ENCODE assay signal across 19 cellular contexts in genomic region chr22:44847380-44847779, GRCh38.
DNase-seq lines count a peak whose midpoint lies in the region; FAIRE-seq and TF ChIP-seq lines count a peak whose summit lies in the region.
"Had no signal": no experiment of that assay in that cellular context is flagged by ENCODE, and none has a peak within 500 bp of the region (broad histone marks: within the 10 kb centered on the region; RNA-seq: fewer than 3 reads in every experiment).

No MANE protein-coding gene starts in this region.

- H3K4me3 Mint-ChIP-seq in activated naive CD4-positive, alpha-beta T cell treated with anti-CD3 and anti-CD28 coated beads, Interleukin-2, amount 10 ng/mL, durations not matched to agents 7 days and 5 days = no peak overlapping the region
- H3K4me3 Mint-ChIP-seq: CD4-positive, alpha-beta T cell; GM23338; HFFc6 had no signal

- H3K9ac ChIP-seq in kidney (ENCODE audit: low read length in 2 of 2) = no peak overlapping the region

- H3K9me3 ChIP-seq in HEK293 (ENCODE audit: control insufficient read depth, insufficient read depth, low read depth, low read length) (no peaks in the 10 kb centered on the region), kidney (ENCODE audit: control insufficient read depth in 1 of 2, low read length in 2 of 2) (no peaks in the 10 kb centered on the region), osteoblast (ENCODE audit: low read depth, low read length) (no peaks in the 10 kb centered on the region)
- H3K9me3 ChIP-seq: Caco-2 had no signal

- no peak for FAIRE-seq in kidney (lab: Jason Lieb, UNC)
- FAIRE-seq: GM12892, GM18507, H54 had no signal

- H3K36me3 Mint-ChIP-seq in activated naive CD4-positive, alpha-beta T cell treated with anti-CD3 and anti-CD28 coated beads, Interleukin-2, amount 10 ng/mL, durations not matched to agents 7 days and 5 days = no peaks in the 10 kb centered on the region

- no peak overlapping the region for H3K27ac ChIP-seq in HEK293 (ENCODE audit: extremely low read depth, low read depth, low read length)
- no peak overlapping the region for H3K27ac ChIP-seq in kidney (ENCODE audit: low read depth in 2 of 2, low read length in 2 of 2)
- no peak overlapping the region for H3K27ac ChIP-seq in osteoblast (ENCODE audit: low read depth, low read length)
- H3K27ac ChIP-seq: C4-2B had no signal

- no peaks in the 10 kb centered on the region for H3K27me3 Mint-ChIP-seq in activated naive CD4-positive, alpha-beta T cell treated with anti-CD3 and anti-CD28 coated beads, Interleukin-2, amount 10 ng/mL, durations not matched to agents 7 days and 5 days
- H3K27me3 Mint-ChIP-seq: CD4-positive, alpha-beta T cell had no signal

- H3K9me3 Mint-ChIP-seq in activated naive CD4-positive, alpha-beta T cell treated with anti-CD3 and anti-CD28 coated beads, Interleukin-2, amount 10 ng/mL, durations not matched to agents 7 days and 5 days = no peaks in the 10 kb centered on the region
- H3K9me3 Mint-ChIP-seq: CD4-positive, alpha-beta T cell had no signal

- H3K4me3 ChIP-seq in HEK293 (ENCODE audit: low read depth, low read length) = no peak overlapping the region
- H3K4me3 ChIP-seq in kidney (ENCODE audit: low read length in 2 of 2) = no peak overlapping the region
- H3K4me3 ChIP-seq in osteoblast (ENCODE audit: insufficient read depth, low read length) = no peak overlapping the region
- H3K4me3 ChIP-seq: GM23338 had no signal

- no peak overlapping the region for H3K27ac Mint-ChIP-seq in activated naive CD4-positive, alpha-beta T cell treated with anti-CD3 and anti-CD28 coated beads, Interleukin-2, amount 10 ng/mL, durations not matched to agents 7 days and 5 days
- H3K27ac Mint-ChIP-seq: CD4-positive, alpha-beta T cell; GM23338; HFFc6 had no signal

- H3K4me1 ChIP-seq in HEK293 (ENCODE audit: control insufficient read depth, insufficient read depth, low read length) (no peaks in the 10 kb centered on the region), kidney (ENCODE audit: control insufficient read depth in 1 of 2, insufficient read depth in 1 of 2, low read depth in 1 of 2, low read length in 2 of 2) (no peaks in the 10 kb centered on the region), osteoblast (ENCODE audit: insufficient read depth, low read length) (no peaks in the 10 kb centered on the region)
- H3K4me1 ChIP-seq: Caco-2 had no signal

- no peaks in the 10 kb centered on the region for H4K20me1 ChIP-seq in osteoblast (ENCODE audit: insufficient read depth, low read length)

- POLR2A ChIA-PET in HEK293 (lab: Yijun Ruan, JAX) = no interaction called here

- no peaks in the 10 kb centered on the region for H3K79me2 ChIP-seq in osteoblast (ENCODE audit: insufficient read depth, low read length)

- no peaks in the 10 kb centered on the region for H3K27me3 ChIP-seq in osteoblast (ENCODE audit: insufficient read depth, low read length)

- peak; percentile 25 for DNase-seq in Ammon's horn (ENCODE audit: low spot score)
- peak; percentile 11 for DNase-seq in kidney
- peak; percentile 22 for DNase-seq in osteoblast (ENCODE audit: insufficient read length, low spot score, missing footprints)
- DNase-seq in stimulated activated CD8-positive, alpha-beta memory T cell treated with anti-CD3 and anti-CD28 coated beads, Interleukin-4, amount 100 ng/mL, for 48 hours = no peak
- DNase-seq in GM19238 (ENCODE audit: insufficient read length, low spot score) = no peak
- DNase-seq in activated naive CD4-positive, alpha-beta T cell treated with anti-CD3 and anti-CD28 coated beads, Interleukin-2, amount 10 ng/mL, durations not matched to agents 7 days and 5 days = no peak
- DNase-seq: Caco-2; CD4-positive, alpha-beta T cell; DMS153; DMS79; GDM1; HCEC 1CT; HFFc6 had no signal

- no peak overlapping the region for H3K4me2 ChIP-seq in osteoblast (ENCODE audit: insufficient read depth, low read length)
- H3K4me2 ChIP-seq: GM23338 had no signal

- no peak overlapping the region for H2AFZ ChIP-seq in osteoblast (ENCODE audit: low read length)
- H2AFZ ChIP-seq: GM23338 had no signal

- TF ChIP-seq CTCF in HEK293 (tag by site-specific recombination; IDR thresholded peaks at IDR 0.05) (no peak), kidney (IDR thresholded peaks at IDR 0.05; ENCODE audit: borderline replicate concordance, extremely low read depth, insufficient read depth) (no peak), osteoblast (IDR thresholded peaks at IDR 0.05; ENCODE audit: extremely low read depth, low read depth, low read length) (no peak)

- CTCF ChIA-PET in HEK293 (lab: Yijun Ruan, JAX) = interaction anchor here (0.5 to 0.7 kb wide), 4 partner anchors 19 to 1731 kb away, joined by 3 read pairs; no protein-coding TSS in a partner anchor
- CTCF ChIA-PET in activated naive CD4-positive, alpha-beta T cell treated with anti-CD3 and anti-CD28 coated beads, Interleukin-2, amount 10 ng/mL, durations not matched to agents 7 days and 5 days (lab: Charles Lee) = no interaction called here

- no peaks in the 10 kb centered on the region for H3K4me1 Mint-ChIP-seq in activated naive CD4-positive, alpha-beta T cell treated with anti-CD3 and anti-CD28 coated beads, Interleukin-2, amount 10 ng/mL, durations not matched to agents 7 days and 5 days
- H3K4me1 Mint-ChIP-seq: GM23338 had no signal

- H3K36me3 ChIP-seq in HEK293 (ENCODE audit: control insufficient read depth in 2 of 2, insufficient read depth in 1 of 2, low read length in 2 of 2) (peaks cover 0 to 8% of the 10 kb centered on the region in 2 experiments; a peak in 2 of 3 replicates), kidney (ENCODE audit: control insufficient read depth in 1 of 2, insufficient read depth in 2 of 2, low read length in 2 of 2) (no peaks in the 10 kb centered on the region), osteoblast (ENCODE audit: insufficient read depth, low read length) (no peaks in the 10 kb centered on the region)

- intact Hi-C loops in kidney (cut with DNase I) = no loop called here

TF ChIP-seq in HEK293, 187 proteins besides CTCF, POLR2A, EP300 and RAD21:
- TF ChIP-seq ZNF221 (tag by site-specific recombination; IDR thresholded peaks at IDR 0.05; ENCODE audit: borderline replicate concordance) = no peak
- TF ChIP-seq ZNF785 (tag by site-specific recombination; IDR thresholded peaks at IDR 0.05) = no peak
- 0 out of 2 replicates have a peak, but pooled peaks have one; percentile 17 for TF ChIP-seq REST (tag by site-specific recombination; IDR thresholded peaks at IDR 0.05)

Comparison
In these comparisons a context has a peak if more than half of its experiments do, and no peak if none do; other contexts are left out.
1. DNase-seq: peak in Ammon's horn (single experiment), kidney (single experiment) and osteoblast (single experiment); none in stimulated activated CD8-positive, alpha-beta memory T cell treated with anti-CD3 and anti-CD28 coated beads, Interleukin-4, amount 100 ng/mL, for 48 hours (single experiment), GM19238 (single experiment) and activated naive CD4-positive, alpha-beta T cell treated with anti-CD3 and anti-CD28 coated beads, Interleukin-2, amount 10 ng/mL, durations not matched to agents 7 days and 5 days (single experiment).